Comparison of ENCODE assay signal across 15 cellular contexts in genomic region chr2:149421791-149422190, GRCh38.
"Had no signal": no experiment of that assay in that cellular context is flagged by ENCODE, and none has a peak within 500 bp of the region (broad histone marks: within the 10 kb centered on the region; RNA-seq: fewer than 3 reads in every experiment).

No MANE protein-coding gene starts in this region.

- DNase-seq: activated CD4-positive, alpha-beta T cell treated with anti-CD3 and anti-CD28 coated beads for 1 hour; activated CD8-positive, alpha-beta memory T cell treated with anti-CD3 and anti-CD28 coated beads for 24 hours; activated CD8-positive, alpha-beta memory T cell treated with anti-CD3 and anti-CD28 coated beads, Interleukin-2, amount 50 U/mL, for 48 hours; activated effector memory CD4-positive, alpha-beta T cell treated with anti-CD3 and anti-CD28 coated beads, Interleukin-2, amount 50 U/mL, for 16 hours; activated T-cell treated with anti-CD3 and anti-CD28 coated beads, Interleukin-2, amount 50 U/mL, for 72 hours; effector CD8-positive, alpha-beta T cell; spleen; stimulated activated CD4-positive, alpha-beta T cell treated with anti-CD3 and anti-CD28 coated beads, Interleukin-4, amount 100 ng/mL, for 4 hours; testis; upper lobe of right lung had no signal

- H3K79me2 ChIP-seq: parathyroid adenoma had no signal

- H3K4me1 ChIP-seq: esophagus muscularis mucosa, spleen, testis, upper lobe of right lung had no signal

- H3K9ac ChIP-seq: parathyroid adenoma had no signal

- H3K9me3 ChIP-seq: esophagus muscularis mucosa, spleen, testis, upper lobe of right lung had no signal

- H3K4me3 ChIP-seq: esophagus muscularis mucosa, spleen, testis, upper lobe of right lung had no signal

- ATAC-seq: activated T-cell treated with anti-CD3 and anti-CD28 coated beads, Interleukin-2, amount 50 U/mL, for 72 hours; sciatic nerve; stimulated activated memory B cell treated with anti-CD40 and anti-IgM and Interleukin-4, amounts not matched to agents 10 μg/mL and 1 μg/mL and 100 μg/mL, for 72 hours had no signal

- H2AFZ ChIP-seq: parathyroid adenoma had no signal

- H3K36me3 ChIP-seq: esophagus muscularis mucosa, spleen, upper lobe of right lung had no signal

- H3K27ac ChIP-seq: esophagus muscularis mucosa, parathyroid adenoma, spleen, testis, upper lobe of right lung, VCaP had no signal

- H3K27me3 ChIP-seq: testis had no signal
